In the genomic region with DNA sequence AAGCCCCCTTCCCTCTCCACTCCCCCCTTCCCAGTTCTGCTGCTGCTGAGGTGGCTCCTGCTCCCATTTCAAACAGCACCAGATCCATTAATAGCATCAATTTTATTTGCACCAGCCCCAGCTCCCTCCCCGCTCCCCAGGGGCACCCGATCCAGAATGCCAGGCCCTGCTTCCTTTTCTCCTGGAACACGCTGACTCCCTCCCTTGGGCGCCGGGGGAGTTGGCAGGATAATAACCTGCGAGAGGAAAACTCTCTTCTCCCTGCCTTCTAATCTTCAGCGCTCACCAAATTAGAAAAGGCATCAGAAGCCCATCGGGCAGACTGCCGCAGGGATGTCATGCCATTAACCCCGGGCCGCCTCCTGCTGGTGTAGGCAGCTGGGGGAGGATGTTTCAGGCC, we compare ENCODE assay signal across 24 cellular contexts.
"Had no signal": no experiment of that assay in that cellular context is flagged by ENCODE, and none has a peak within 500 bp of the region (broad histone marks: within the 10 kb centered on the region; RNA-seq: fewer than 3 reads in every experiment).

No MANE protein-coding gene starts in this region.

- FAIRE-seq: keratinocyte, small intestine had no signal

- H3K9me3 Mint-ChIP-seq: activated CD4-positive, alpha-beta T cell treated with anti-CD3 and anti-CD28 coated beads, Interleukin-2, amount 10 ng/mL, durations not matched to agents 24 days and 14 days; activated CD8-positive, alpha-beta T cell treated with anti-CD3 and anti-CD28 coated beads for 36 hours; activated naive CD8-positive, alpha-beta T cell treated with anti-CD3 and anti-CD28 coated beads for 36 hours; activated T-helper 17 cell treated with anti-CD3 and anti-CD28 coated beads, Interleukin-2, amount 50 U/mL, for 72 hours; nephron progenitor cell had no signal

- H3K36me3 Mint-ChIP-seq: activated naive CD8-positive, alpha-beta T cell treated with anti-CD3 and anti-CD28 coated beads for 36 hours had no signal

- H3K4me1 ChIP-seq: prostate gland, right lobe of liver, suprapubic skin, transverse colon, vagina had no signal

- H3K4me3 Mint-ChIP-seq: activated CD4-positive, alpha-beta T cell treated with anti-CD3 and anti-CD28 coated beads, Interleukin-2, amount 10 ng/mL, durations not matched to agents 24 days and 14 days; activated CD8-positive, alpha-beta T cell treated with anti-CD3 and anti-CD28 coated beads for 36 hours; activated naive CD8-positive, alpha-beta T cell treated with anti-CD3 and anti-CD28 coated beads for 36 hours; activated T-helper 17 cell treated with anti-CD3 and anti-CD28 coated beads, Interleukin-2, amount 50 U/mL, for 72 hours; stimulated activated naive CD8-positive, alpha-beta T cell treated with anti-CD3 and anti-CD28 coated beads, Interleukin-15, amount 100 ng/mL, for 72 hours had no signal

- DNase-seq: activated CD4-positive, alpha-beta T cell treated with anti-CD3 and anti-CD28 coated beads, Interleukin-2, amount 10 ng/mL, durations not matched to agents 24 days and 14 days; activated CD4-positive, CD25-positive, alpha-beta regulatory T cell; activated CD8-positive, alpha-beta T cell treated with anti-CD3 and anti-CD28 coated beads for 36 hours; activated naive CD4-positive, alpha-beta T cell; activated naive CD8-positive, alpha-beta T cell treated with anti-CD3 and anti-CD28 coated beads for 36 hours; activated T-cell treated with anti-CD3 and anti-CD28 coated beads, Interleukin-2, amount 50 U/mL, for 1 hour; amygdala; dermis blood vessel endothelial cell; effector memory CD4-positive, alpha-beta T cell; hippocampal formation; mammary epithelial cell; nephron progenitor cell; right lobe of liver; small intestine; stimulated activated CD4-positive, alpha-beta T cell treated with anti-CD3 and anti-CD28 coated beads, Interleukin-15, amount 100 ng/mL, for 24 hours; stimulated activated CD4-positive, alpha-beta T cell treated with anti-CD3 and anti-CD28 coated beads, Interleukin-2, amount 100 ng/mL, for 48 hours; stimulated activated naive CD8-positive, alpha-beta T cell treated with anti-CD3 and anti-CD28 coated beads, Interleukin-15, amount 100 ng/mL, for 72 hours; transverse colon had no signal

- H3K4me3 ChIP-seq: cardiac muscle cell, prostate gland, right lobe of liver, suprapubic skin, transverse colon, vagina had no signal

- H3K9me3 ChIP-seq: prostate gland, right lobe of liver, suprapubic skin, transverse colon, vagina had no signal

- H3K36me3 ChIP-seq: cardiac muscle cell, prostate gland, right lobe of liver, suprapubic skin, transverse colon, vagina had no signal

- H3K27me3 ChIP-seq: right lobe of liver, vagina had no signal

- H3K4me1 Mint-ChIP-seq: activated CD4-positive, alpha-beta T cell treated with anti-CD3 and anti-CD28 coated beads, Interleukin-2, amount 10 ng/mL, durations not matched to agents 24 days and 14 days had no signal

- H3K27ac Mint-ChIP-seq: activated CD4-positive, alpha-beta T cell treated with anti-CD3 and anti-CD28 coated beads, Interleukin-2, amount 10 ng/mL, durations not matched to agents 24 days and 14 days; activated CD8-positive, alpha-beta T cell treated with anti-CD3 and anti-CD28 coated beads for 36 hours; activated naive CD8-positive, alpha-beta T cell treated with anti-CD3 and anti-CD28 coated beads for 36 hours; activated T-helper 17 cell treated with anti-CD3 and anti-CD28 coated beads, Interleukin-2, amount 50 U/mL, for 72 hours; nephron progenitor cell had no signal

- H3K27ac ChIP-seq: cardiac muscle cell, prostate gland, right lobe of liver, suprapubic skin, transverse colon, vagina had no signal
